In genomic region chr3:127566801-127567200, GRCh38 we compare ENCODE assay signal across 23 cellular contexts. TPM values are rescaled to one million over a fixed set of nuclear protein-coding genes. Genes with fewer than 3 reads are reported as not detected.
DNase-seq lines count a peak whose midpoint lies in the region; ATAC-seq and TF ChIP-seq lines count a peak whose summit lies in the region.
"Had no signal": no experiment of that assay in that cellular context is flagged by ENCODE, and none has a peak within 500 bp of the region (broad histone marks: within the 10 kb centered on the region; RNA-seq: fewer than 3 reads in every experiment).

No MANE protein-coding gene starts in this region.

- no peak for TF ChIP-seq CTCF in WERI-Rb-1 (IDR thresholded peaks at IDR 0.05; ENCODE audit: low read depth, low read length)

- no peak overlapping the region for H3K4ac ChIP-seq in trophoblast cell (ENCODE audit: low read depth, low read length)

- peak; percentile 98 for DNase-seq in DMS79 (lab: John Stamatoyannopoulos, UW)
- DNase-seq in NCI-H1105 (lab: John Stamatoyannopoulos, UW) = peak; percentile 24
- peak; percentile 74 for DNase-seq in WERI-Rb-1
- DNase-seq in iPS-NIHi11 (ENCODE audit: low spot score) = peak; percentile 31
- DNase-seq in trophoblast cell = no peak
- no peak for DNase-seq in activated effector memory CD4-positive, alpha-beta T cell treated with anti-CD3 and anti-CD28 coated beads, Interleukin-2, amount 50 U/mL, for 16 hours
- DNase-seq: activated B cell treated with CpG ODN at 0.5 μM for 24 hours; activated CD4-positive, alpha-beta memory T cell treated with anti-CD3 and anti-CD28 coated beads for 36 hours; activated naive CD4-positive, alpha-beta T cell; activated T-cell treated with anti-CD3 and anti-CD28 coated beads for 4 hours; C1 segment of cervical spinal cord; central memory CD4-positive, alpha-beta T cell; dorsolateral prefrontal cortex; foreskin keratinocyte; H7; NCI-H1694 treated with DMSO at 0.1 percent for 48 hours; NCI-H524 treated with DMSO at 0.1 percent for 48 hours; SK-N-SH; upper lobe of right lung had no signal

- no peak overlapping the region for H3K4me2 ChIP-seq in trophoblast cell (ENCODE audit: low read length)
- H3K4me2 ChIP-seq: hepatocyte, SK-N-SH had no signal

- no peaks in the 10 kb centered on the region for H3K79me2 ChIP-seq in trophoblast cell (ENCODE audit: control insufficient read depth, insufficient read depth, low read length, poor library complexity)
- H3K79me2 ChIP-seq: hepatocyte had no signal

- no peak overlapping the region for H3K9ac ChIP-seq in trophoblast cell (ENCODE audit: low read length)
- H3K9ac ChIP-seq: SK-N-SH had no signal

- H2BK12ac ChIP-seq in trophoblast cell (ENCODE audit: low read length) = no peak overlapping the region

- no peak overlapping the region for H2BK120ac ChIP-seq in trophoblast cell (ENCODE audit: insufficient read depth, low read length, poor library complexity)

- H4K12ac ChIP-seq in trophoblast cell (ENCODE audit: low read depth, low read length) = no peak overlapping the region

- H3K27ac ChIP-seq in WERI-Rb-1 (peak overlapping the region; percentile 71), trophoblast cell (ENCODE audit: low read depth, low read length) (no peak overlapping the region)
- H3K27ac ChIP-seq: dorsolateral prefrontal cortex, epithelial cell of prostate, foreskin keratinocyte, hepatocyte, upper lobe of right lung had no signal

- WGBS in trophoblast cell (ENCODE audit: extremely low coverage, insufficient coverage, insufficient read length) = no CpG with 5 or more reads among the region's 9 CpGs

- H4K8ac ChIP-seq in trophoblast cell (ENCODE audit: low read depth, low read length) = no peak overlapping the region

- no peaks in the 10 kb centered on the region for H3K4me1 ChIP-seq in trophoblast cell (ENCODE audit: control insufficient read depth in 1 of 2, insufficient read depth in 2 of 2, low read length in 2 of 2)
- H3K4me1 ChIP-seq: foreskin keratinocyte, upper lobe of right lung had no signal

- H3K36me3 ChIP-seq in WERI-Rb-1 (peaks cover 9% of the 10 kb centered on the region), trophoblast cell (ENCODE audit: control insufficient read depth in 1 of 2, insufficient read depth in 2 of 2, low read length in 2 of 2) (peaks cover 2 to 6% of the 10 kb centered on the region in 2 experiments)
- H3K36me3 ChIP-seq: upper lobe of right lung had no signal

- no peak overlapping the region for H2AFZ ChIP-seq in trophoblast cell (ENCODE audit: insufficient read depth, low read length, poor library complexity)
- H2AFZ ChIP-seq: hepatocyte had no signal

- H4K91ac ChIP-seq in trophoblast cell (ENCODE audit: low read depth, low read length) = no peak overlapping the region

- H3K18ac ChIP-seq in trophoblast cell (ENCODE audit: low read length) = no peak overlapping the region

- no peaks in the 10 kb centered on the region for H3K79me1 ChIP-seq in trophoblast cell (ENCODE audit: low read length)

- H3K14ac ChIP-seq in trophoblast cell (ENCODE audit: low read length) = no peak overlapping the region

- H3K9me3 ChIP-seq in WERI-Rb-1 (ENCODE audit: severe bottlenecking) (no peaks in the 10 kb centered on the region), trophoblast cell (ENCODE audit: insufficient read depth, low read depth, low read length) (peaks cover 3% of the 10 kb centered on the region)
- H3K9me3 ChIP-seq: SK-N-SH, upper lobe of right lung had no signal

- H3K27me3 ChIP-seq in WERI-Rb-1 (ENCODE audit: insufficient read depth, low read depth, severe bottlenecking) = no peaks in the 10 kb centered on the region
- H3K27me3 ChIP-seq in trophoblast cell (ENCODE audit: insufficient read depth, low read length) = no peaks in the 10 kb centered on the region
- H3K27me3 ChIP-seq: hepatocyte, upper lobe of right lung had no signal

- H3K4me3 ChIP-seq in WERI-Rb-1 (ENCODE audit: low read depth, low read length) (no peak overlapping the region), trophoblast cell (ENCODE audit: low read depth, low read length) (no peak overlapping the region)
- H3K4me3 ChIP-seq: dorsolateral prefrontal cortex, hepatocyte, upper lobe of right lung had no signal

- no peak overlapping the region for H2AK5ac ChIP-seq in trophoblast cell (ENCODE audit: low read length)

- no peak for ATAC-seq in HG03139 (IDR thresholded peaks at IDR 0.05; ENCODE audit: unreplicated experiment)
- ATAC-seq in GM19455 (IDR thresholded peaks at IDR 0.05; ENCODE audit: unreplicated experiment) = no peak
- ATAC-seq: foreskin keratinocyte, upper lobe of right lung had no signal

- H3K23ac ChIP-seq in trophoblast cell (ENCODE audit: low read length) = no peak overlapping the region

- no peak overlapping the region for H2BK5ac ChIP-seq in trophoblast cell (ENCODE audit: low read depth, low read length, poor library complexity)

RNA-seq across cellular contexts. Expression of gene TPRA1, which starts 23.7 kb away (rescaled TPM):
- polyA plus RNA-seq in trophoblast cell (2013) = 11.5 and 13.0 TPM in 2 replicates

RNA-seq across cellular contexts. Expression of gene MCM2, which starts 31.4 kb away (rescaled TPM):
- 15.4 and 15.8 TPM in 2 replicates for polyA plus RNA-seq in trophoblast cell (2013)

Comparison
In these comparisons a context has a peak if more than half of its experiments do, and no peak if none do; other contexts are left out.
1. DNase-seq: peak in DMS79 (single experiment), NCI-H1105 (single experiment), WERI-Rb-1 (single experiment) and iPS-NIHi11 (single experiment); none in trophoblast cell (0 of 2) and activated effector memory CD4-positive, alpha-beta T cell treated with anti-CD3 and anti-CD28 coated beads, Interleukin-2, amount 50 U/mL, for 16 hours (single experiment).